Comparison of ENCODE assay signal across 20 cellular contexts in genomic region chr16:85998868-85999729, GRCh38.
DNase-seq lines count a peak whose midpoint lies in the region; ATAC-seq, FAIRE-seq and TF ChIP-seq lines count a peak whose summit lies in the region.
"Had no signal": no experiment of that assay in that cellular context is flagged by ENCODE, and none has a peak within 500 bp of the region (broad histone marks: within the 10 kb centered on the region; RNA-seq: fewer than 3 reads in every experiment).

No MANE protein-coding gene starts in this region.

- TF ChIP-seq EP300 in K562 (IDR thresholded peaks at IDR 0.05; ENCODE audit: low read length) (no peak), sigmoid colon (IDR thresholded peaks at IDR 0.05) (no peak)

- no peak for TF ChIP-seq CTCF in K562 (IDR thresholded peaks at IDR 0.05 in 2 of 3, conservative IDR thresholded peaks at IDR 0.05 in 1 of 3; ENCODE audit: insufficient read depth in 2 of 3, low read depth in 1 of 3, low read length in 3 of 3)
- no peak for TF ChIP-seq CTCF in sigmoid colon (IDR thresholded peaks at IDR 0.05)

- 0 out of 2 replicates have a peak, but pooled peaks cover 6% of the 10 kb centered on the region for H4K20me1 ChIP-seq in K562 (replicated peaks; ENCODE audit: control insufficient read depth, insufficient read depth, low read length)

- H3K79me2 ChIP-seq in K562 (ENCODE audit: control insufficient read depth, insufficient read depth, low read length): no peaks in the 10 kb centered on the region

- peak; percentile 57 for DNase-seq in activated CD4-positive, alpha-beta T cell treated with anti-CD3 and anti-CD28 coated beads for 48 hours
- no peak for DNase-seq in activated CD4-positive, alpha-beta T cell treated with anti-CD3 and anti-CD28 coated beads for 1 hour
- peak; percentile 29 for DNase-seq in M059J (ENCODE audit: low read depth)
- DNase-seq in K562 (ENCODE audit: extremely low read depth in 1 of 4, low spot score in 3 of 4): no peak
- peak; percentile 13 for DNase-seq in sigmoid colon
- no peak for DNase-seq in GOT3 (lab: John Stamatoyannopoulos, UW)
- DNase-seq: ACHN; activated CD4-positive, alpha-beta T cell treated with anti-CD3 and anti-CD28 coated beads, Interleukin-2, amount 50 U/mL, for 1 hour; DMS53; dorsolateral prefrontal cortex; foreskin melanocyte; IMR-90; NCI-H1694 treated with DMSO at 0.1 percent for 48 hours; NCI-H82; nephron progenitor cell; SK-N-SH; spleen; uterus had no signal

- CTCF ChIA-PET in K562 (lab: Yijun Ruan, JAX; ENCODE audit: low intra/inter-chr PET ratio): no interaction called here

- H3K9me3 ChIP-seq in K562 (replicated peaks; ENCODE audit: control insufficient read depth, insufficient read depth, low read depth, low read length) (no peaks in the 10 kb centered on the region), sigmoid colon (no peaks in the 10 kb centered on the region)
- H3K9me3 ChIP-seq: SK-N-SH, spleen, uterus had no signal

- POLR2A ChIA-PET in K562 (lab: Yijun Ruan, JAX): interaction anchor here (0.6 to 0.7 kb wide), 2 partner anchors 15 to 169 kb away, joined by 3 read pairs; no protein-coding TSS in a partner anchor

- H3K4me1 ChIP-seq in K562 (replicated peaks in 1 of 2; ENCODE audit: control insufficient read depth in 2 of 2, insufficient read depth in 2 of 2, low read length in 2 of 2): no peaks in the 10 kb centered on the region
- no peaks in the 10 kb centered on the region for H3K4me1 ChIP-seq in sigmoid colon
- H3K4me1 ChIP-seq: uterus had no signal

- no peak overlapping the region for H3K27ac ChIP-seq in K562 (ENCODE audit: extremely low read depth, low read depth, low read length)
- no peak overlapping the region for H3K27ac ChIP-seq in sigmoid colon
- H3K27ac ChIP-seq: dorsolateral prefrontal cortex, uterus had no signal

- in situ Hi-C loops in K562 (cut with MboI): no loop called here

- H3K36me3 ChIP-seq in K562 (ENCODE audit: control insufficient read depth, insufficient read depth, low read length) (no peaks in the 10 kb centered on the region), sigmoid colon (no peaks in the 10 kb centered on the region)
- H3K36me3 ChIP-seq: spleen, uterus had no signal

- BruUV-seq in K562 (replicated peaks; lab: Mats Ljungman, UMichigan): no TSS peak

- FAIRE-seq in K562 (lab: Jason Lieb, UNC): no peak

- TF ChIP-seq POLR2A in K562 (conservative IDR thresholded peaks at IDR 0.05) (no peak), sigmoid colon (IDR thresholded peaks at IDR 0.05) (no peak)

- WGBS in K562 (ENCODE audit: insufficient coverage, low coverage, missing lambda C conversion rate): 0% methylated on average over 8 of the region's 8 CpGs
- 48 to 56% methylated on average over 8 of the region's 8 CpGs for WGBS in sigmoid colon, 2 donors

- H3K27me3 ChIP-seq in K562 (ENCODE audit: control insufficient read depth in 2 of 2, insufficient read depth in 2 of 2, low read length in 2 of 2): peaks cover 28 to 48% of the 10 kb centered on the region in 2 experiments
- peaks cover 0 to 14% (median 0%) of the 10 kb centered on the region in 3 donors for H3K27me3 ChIP-seq in sigmoid colon
- H3K27me3 ChIP-seq: spleen, uterus had no signal

- ATAC-seq in K562: no peak
- no peak for ATAC-seq in GM21381 (IDR thresholded peaks at IDR 0.05; ENCODE audit: unreplicated experiment)
- no peak for ATAC-seq in HG02759 (IDR thresholded peaks at IDR 0.05; ENCODE audit: unreplicated experiment)

- no peak overlapping the region for H3K4me2 ChIP-seq in K562 (ENCODE audit: insufficient read depth, low read length)
- H3K4me2 ChIP-seq: SK-N-SH had no signal

- no peak overlapping the region for H3K9ac ChIP-seq in K562 (ENCODE audit: insufficient read depth in 1 of 2, low read depth in 2 of 2, low read length in 2 of 2)
- H3K9ac ChIP-seq: SK-N-SH had no signal

- intact Hi-C loops in K562 (cut with micrococcal nuclease) (no loop called here), sigmoid colon (cut with DNase I) (no loop called here)

- no peak overlapping the region for H2AFZ ChIP-seq in K562 (ENCODE audit: low read depth, low read length)

- no peak for TF ChIP-seq RAD21 in K562 (CRISPR knock-in tag; conservative IDR thresholded peaks at IDR 0.05 in 1 of 2, IDR thresholded peaks at IDR 0.05 in 1 of 2)

- H3K4me3 ChIP-seq in K562 (no peak overlapping the region), sigmoid colon (no peak overlapping the region)
- H3K4me3 ChIP-seq: dorsolateral prefrontal cortex, spleen, uterus had no signal

- H3K9me1 ChIP-seq in K562 (ENCODE audit: control insufficient read depth, insufficient read depth, low read length): no peaks in the 10 kb centered on the region

TF ChIP-seq in K562, 482 proteins besides CTCF, POLR2A, EP300 and RAD21:
- TF ChIP-seq CREB5 (CRISPR knock-in tag; IDR thresholded peaks at IDR 0.05) (no peak), ZBTB17 (CRISPR knock-in tag; IDR thresholded peaks at IDR 0.05) (peak; percentile 92), FIP1L1 (IDR thresholded peaks at IDR 0.05; ENCODE audit: low read depth, low read length, poor library complexity, severe bottlenecking) (no peak), MLLT1 (IDR thresholded peaks at IDR 0.05) (peak in 1 of 2 experiments; percentile 81; a peak in 2 of 4 replicates), ZNF23 (CRISPR knock-in tag; IDR thresholded peaks at IDR 0.05) (peak; percentile 79; the same call in 1 of the 2 replicates), ZNF551 (CRISPR knock-in tag; IDR thresholded peaks at IDR 0.05) (no peak), ATF6 (CRISPR knock-in tag; IDR thresholded peaks at IDR 0.05) (no peak)

Comparison
In these comparisons a context has a peak if more than half of its experiments do, and no peak if none do; other contexts are left out.
1. DNase-seq: peak in activated CD4-positive, alpha-beta T cell treated with anti-CD3 and anti-CD28 coated beads for 48 hours (single experiment), M059J (single experiment) and sigmoid colon (single experiment); none in activated CD4-positive, alpha-beta T cell treated with anti-CD3 and anti-CD28 coated beads for 1 hour (single experiment), K562 (0 of 4) and GOT3 (single experiment).